In the genomic region with DNA sequence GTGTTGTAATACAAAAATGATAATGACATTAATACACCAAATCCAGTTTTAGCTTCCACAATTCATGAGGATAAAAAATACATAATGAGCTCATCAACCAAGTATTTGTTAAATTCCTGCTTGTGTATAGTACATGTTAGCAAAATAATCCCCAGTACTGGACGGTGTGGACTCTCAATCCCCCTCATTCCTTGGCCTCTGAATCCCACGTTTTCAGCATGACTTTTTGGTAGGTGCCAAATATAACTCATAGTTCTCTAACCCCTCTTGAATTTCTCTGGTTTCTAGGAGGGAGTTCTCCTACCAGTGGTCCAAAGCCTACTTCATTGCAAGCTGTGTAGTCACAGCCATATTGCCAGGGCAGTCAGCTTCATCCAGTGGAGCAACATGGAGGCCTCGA, we compare ENCODE assay signal across 17 cellular contexts. TPM values are rescaled to one million over a fixed set of nuclear protein-coding genes. Genes with fewer than 3 reads are reported as not detected.
DNase-seq lines count a peak whose midpoint lies in the region; ATAC-seq, FAIRE-seq and TF ChIP-seq lines count a peak whose summit lies in the region.
"Had no signal": no experiment of that assay in that cellular context is flagged by ENCODE, and none has a peak within 500 bp of the region (broad histone marks: within the 10 kb centered on the region; RNA-seq: fewer than 3 reads in every experiment).

No MANE protein-coding gene starts in this region.

- H3K9me3 ChIP-seq in right cardiac atrium (ENCODE audit: control insufficient read depth, low read length) (no peaks in the 10 kb centered on the region), mesenchymal stem cell (ENCODE audit: control insufficient read depth, low read length) (no peaks in the 10 kb centered on the region), prostate gland (no peaks in the 10 kb centered on the region)
- H3K9me3 ChIP-seq: A549 had no signal

- no peak overlapping the region for H2AK5ac ChIP-seq in mesenchymal stem cell (ENCODE audit: low read length, severe bottlenecking)

- H3K27me3 ChIP-seq in right cardiac atrium (ENCODE audit: control insufficient read depth, insufficient read depth) (no peaks in the 10 kb centered on the region), bronchial epithelial cell (ENCODE audit: control insufficient read depth, insufficient read depth, low read length) (no peaks in the 10 kb centered on the region), mesenchymal stem cell (ENCODE audit: control insufficient read depth in 1 of 2, insufficient read depth in 1 of 2, low read length in 2 of 2) (no peaks in the 10 kb centered on the region), prostate gland (replicated peaks; ENCODE audit: insufficient read depth) (no peaks in the 10 kb centered on the region)

- peak overlapping the region; percentile 4 for H2BK5ac ChIP-seq in mesenchymal stem cell (ENCODE audit: low read depth, low read length, poor library complexity, severe bottlenecking)

- no peak overlapping the region for H3K23ac ChIP-seq in mesenchymal stem cell (ENCODE audit: low read length in 2 of 2)

- H3K4me3 ChIP-seq in right cardiac atrium (ENCODE audit: low read length) (no peak overlapping the region), bronchial epithelial cell (ENCODE audit: low read depth, low read length) (no peak overlapping the region), mesenchymal stem cell (ENCODE audit: insufficient read depth in 1 of 2, low read depth in 1 of 2, low read length in 2 of 2) (peak overlapping the region in 1 of 2 experiments; percentile 56), prostate gland (no peak overlapping the region)
- H3K4me3 ChIP-seq: A549 had no signal

- H2BK120ac ChIP-seq in mesenchymal stem cell (ENCODE audit: low read depth, low read length), result no peak overlapping the region

- H3K9ac ChIP-seq in mesenchymal stem cell (ENCODE audit: low read length), result peak overlapping the region; percentile 82

- no peak overlapping the region for H3K4ac ChIP-seq in mesenchymal stem cell (ENCODE audit: low read depth in 1 of 2, low read length in 2 of 2)

- H3K4me2 ChIP-seq in mesenchymal stem cell (ENCODE audit: low read length, poor library complexity, severe bottlenecking), result no peak overlapping the region

- H4K8ac ChIP-seq in mesenchymal stem cell (ENCODE audit: low read length), result no peak overlapping the region

- no peaks in the 10 kb centered on the region for H3K79me1 ChIP-seq in mesenchymal stem cell (replicated peaks; ENCODE audit: low read length, poor library complexity, severe bottlenecking)

- DNase-seq in left ventricle myocardium superior, result no peak
- no peak for DNase-seq in right cardiac atrium
- peak; percentile 33 for DNase-seq in bronchial epithelial cell (ENCODE audit: low read depth)
- DNase-seq in mesenchymal stem cell, result no peak
- DNase-seq in prostate gland (ENCODE audit: low spot score), result no peak
- no peak for DNase-seq in SHP77 (lab: John Stamatoyannopoulos, UW)
- DNase-seq: activated CD4-positive, alpha-beta memory T cell treated with anti-CD3 and anti-CD28 coated beads, Interleukin-2, amount 10 ng/mL, durations not matched to agents 7 days and 5 days; anterior cingulate cortex; H7; NCI-H1930; NCI-H774; small intestine had no signal

- TF ChIP-seq POLR2A in prostate gland (IDR thresholded peaks at IDR 0.05), result no peak

- no peak overlapping the region for H3K14ac ChIP-seq in mesenchymal stem cell (ENCODE audit: low read length in 2 of 2)

- intact Hi-C loops in left ventricle myocardium superior (cut with micrococcal nuclease) (no loop called here), right cardiac atrium (cut with DNase I) (no loop called here), prostate gland (cut with DNase I) (no loop called here)

- H3K36me3 ChIP-seq in bronchial epithelial cell (ENCODE audit: control insufficient read depth, insufficient read depth, low read length) (no peaks in the 10 kb centered on the region), mesenchymal stem cell (ENCODE audit: control insufficient read depth in 1 of 2, insufficient read depth in 2 of 2, low read depth in 1 of 2, low read length in 2 of 2) (no peaks in the 10 kb centered on the region), prostate gland (no peaks in the 10 kb centered on the region)

- H3K27ac ChIP-seq in right cardiac atrium (ENCODE audit: low read length), result no peak overlapping the region
- peak overlapping the region; percentile 78 for H3K27ac ChIP-seq in mesenchymal stem cell (ENCODE audit: low read length, poor library complexity, severe bottlenecking)
- no peak overlapping the region for H3K27ac ChIP-seq in prostate gland
- H3K27ac ChIP-seq: A549 had no signal

- no peak for FAIRE-seq in bronchial epithelial cell (lab: Jason Lieb, UNC)
- FAIRE-seq: small intestine had no signal

- TF ChIP-seq CTCF in bronchial epithelial cell (IDR thresholded peaks at IDR 0.05; ENCODE audit: insufficient read depth, low read length, severe bottlenecking) (no peak), prostate gland (IDR thresholded peaks at IDR 0.05) (no peak)

- H2BK12ac ChIP-seq in mesenchymal stem cell (ENCODE audit: low read length in 2 of 2), result no peak overlapping the region

- ATAC-seq in left ventricle myocardium superior (peak; percentile 25), right cardiac atrium (no peak), HG02973 (IDR thresholded peaks at IDR 0.05; ENCODE audit: unreplicated experiment) (no peak), GM18502 (IDR thresholded peaks at IDR 0.05; ENCODE audit: poor library complexity, unreplicated experiment) (no peak)
- ATAC-seq: activated T-helper 17 cell treated with anti-CD3 and anti-CD28 coated beads, Interleukin-2, amount 50 U/mL, for 72 hours; natural killer cell treated with Interleukin-12 subunit alpha and Interleukin-12 subunit beta and Interleukin-15 and Interleukin-18, amount 100 ng/mL, for 72 hours had no signal

- no peak overlapping the region for H4K91ac ChIP-seq in mesenchymal stem cell (ENCODE audit: low read length)

- H2BK15ac ChIP-seq in mesenchymal stem cell (ENCODE audit: low read depth, poor library complexity, severe bottlenecking), result no peak overlapping the region

- 50% methylated on average over 3 of the region's 3 CpGs for WGBS in right cardiac atrium
- WGBS in mesenchymal stem cell, result 44% methylated on average over 3 of the region's 3 CpGs
- WGBS in prostate gland, result 76% methylated on average over 3 of the region's 3 CpGs

- H3K18ac ChIP-seq in mesenchymal stem cell (ENCODE audit: low read depth in 1 of 2, low read length in 2 of 2), result no peak overlapping the region

- no peak overlapping the region for H2AFZ ChIP-seq in mesenchymal stem cell (ENCODE audit: low read depth, low read length)

- H3K4me1 ChIP-seq in right cardiac atrium (ENCODE audit: control insufficient read depth, insufficient read depth, low read length) (no peaks in the 10 kb centered on the region), mesenchymal stem cell (ENCODE audit: control insufficient read depth, insufficient read depth, low read depth, low read length) (peaks cover 3% of the 10 kb centered on the region), prostate gland (replicated peaks) (no peaks in the 10 kb centered on the region)

RNA-seq across cellular contexts. Expression of a gene that starts 41.4 kb away (rescaled TPM):
- total RNA-seq in left ventricle myocardium superior (20.7 TPM), right cardiac atrium (10 to 100 TPM; 27.3 to 39.7 (median 32.8) TPM), bronchial epithelial cell (35.3 and 36.1 TPM in 2 replicates), prostate gland (10 to 100 TPM; 47.5 to 67.4 TPM)
- 18.6 TPM for polyA plus RNA-seq in right cardiac atrium
- polyA plus RNA-seq in mesenchymal stem cell (2013, experiment 1 of 2), result 61.8 TPM
- polyA plus RNA-seq in mesenchymal stem cell (2013, experiment 2 of 2), result 60.9 TPM

RNA-seq across cellular contexts. Expression of a gene that starts 51.6 kb away (rescaled TPM):
- total RNA-seq in left ventricle myocardium superior (128 TPM), right cardiac atrium (100 to 1,000 TPM; 102 to 127 (median 106) TPM), bronchial epithelial cell (82.4 and 90.8 TPM in 2 replicates), prostate gland (10 to 100 TPM; 58.4 to 74.2 TPM)
- 121 TPM for polyA plus RNA-seq in right cardiac atrium
- 205 TPM for polyA plus RNA-seq in mesenchymal stem cell (2013, experiment 1 of 2)
- polyA plus RNA-seq in mesenchymal stem cell (2013, experiment 2 of 2), result 207 TPM
